Comparison of ENCODE assay signal across 8 cellular contexts in genomic region chr14:90815817-90816662, GRCh38. TPM values are rescaled to one million over a fixed set of nuclear protein-coding genes. Genes with fewer than 3 reads are reported as not detected.
DNase-seq lines count a peak whose midpoint lies in the region; ATAC-seq and TF ChIP-seq lines count a peak whose summit lies in the region.

Gene TTC7B, minus strand, starts transcription at chr14:90816430. Its CDS starts 135 bp downstream, at chr14:90816295.

- DNase-seq in AG04450 (ENCODE audit: low read depth, low spot score) (no peak), T-helper 17 cell (peak; percentile 11 to 37 (median 15)), dermis blood vessel endothelial cell (peak; percentile 58), lower leg skin (ENCODE audit: low spot score in 2 of 2) (no peak), OCI-M2 (lab: John Stamatoyannopoulos, UW; ENCODE audit: unreplicated experiment) (no peak)
- peak; percentile 50 for DNase-seq in stimulated activated naive CD8-positive, alpha-beta T cell treated with anti-CD3 and anti-CD28 coated beads, Interleukin-15, Interleukin-2, amounts not matched to agents 100 U/mL and 50 U/mL, for 24 hours

- no peak within 1 kb of the TSS for H3K27ac ChIP-seq in AG04450 (ENCODE audit: low read depth, low read length)

- WGBS in lower leg skin, 2 donors: 4 to 5% methylated on average over 24 to 31 of the region's 111 CpGs

- no peak for TF ChIP-seq POLR2A in lower leg skin (IDR thresholded peaks at IDR 0.05)

- no peaks in the 10 kb centered on the region for H3K9me3 ChIP-seq in AG04450 (ENCODE audit: control insufficient read depth, insufficient read depth, low read length)
- H3K9me3 ChIP-seq in T-helper 17 cell (ENCODE audit: control insufficient read depth, low read length, poor library complexity, severe bottlenecking): no peaks in the 10 kb centered on the region

- H3K36me3 Mint-ChIP-seq in T-helper 17 cell (ENCODE audit: low read depth): no peaks in the 10 kb centered on the region

- TF ChIP-seq CTCF in AG04450 (IDR thresholded peaks at IDR 0.05; ENCODE audit: low read depth, low read length) (peak; percentile 36), lower leg skin (IDR thresholded peaks at IDR 0.05) (no peak)

- peaks cover 3% of the 10 kb centered on the region for H3K27me3 ChIP-seq in AG04450 (ENCODE audit: control insufficient read depth, insufficient read depth, low read length)

- CTCF ChIA-PET in AG04450 (lab: Charles Lee): interaction anchor here (0.5 to 1.5 kb wide), 14 partner anchors 11 to 515 kb away, joined by 3 to 9 read pairs (median 3); no protein-coding TSS in a partner anchor

- POLR2A ChIA-PET in AG04450 (lab: Yijun Ruan, JAX): interaction anchor here (0.5 kb wide), 1 partner anchor 34 kb away, joined by 4 read pairs; no protein-coding TSS in a partner anchor

- peak; percentile 73 for ATAC-seq in GM18502 (IDR thresholded peaks at IDR 0.05; ENCODE audit: poor library complexity, unreplicated experiment)
- peak; percentile 69 for ATAC-seq in HG03354 (IDR thresholded peaks at IDR 0.05; ENCODE audit: poor library complexity, severe bottlenecking, unreplicated experiment)
- peak; percentile 66 for ATAC-seq in T-helper 17 cell
- peak; percentile 50 for ATAC-seq in stimulated activated naive CD8-positive, alpha-beta T cell treated with anti-CD3 and anti-CD28 coated beads, Interleukin-15, Interleukin-2, amounts not matched to agents 100 U/mL and 50 U/mL, for 24 hours

- H3K4me3 ChIP-seq in AG04450 (ENCODE audit: low read depth, low read length) (peak within 1 kb of the TSS; percentile 75), lower leg skin (ENCODE audit: low read depth, poor library complexity, severe bottlenecking) (peak within 1 kb of the TSS; percentile 40)

- intact Hi-C loops in lower leg skin (cut with DNase I; ENCODE audit: low total_unique reads): no loop called here

- H3K27ac Mint-ChIP-seq in T-helper 17 cell: peak within 1 kb of the TSS; percentile 82

- peak within 1 kb of the TSS; percentile 89 for H3K4me3 Mint-ChIP-seq in T-helper 17 cell

- no peaks in the 10 kb centered on the region for H3K27me3 Mint-ChIP-seq in T-helper 17 cell

- peaks cover 15% of the 10 kb centered on the region for H3K4me1 Mint-ChIP-seq in T-helper 17 cell

RNA-seq across cellular contexts. Expression of gene TTC7B, which starts in this region (rescaled TPM):
- polyA plus RNA-seq in AG04450 (2011; rRNA removed): 36.0 and 37.7 TPM in 2 replicates
- polyA minus RNA-seq in AG04450 (2011; rRNA and poly(A)+ RNA removed): 60.6 and 66.7 TPM in 2 replicates
- total RNA-seq in T-helper 17 cell (10 to 100 TPM in 1 of 2 donors, 1 to 10 TPM in 1; 2.5 to 28.3 TPM), dermis blood vessel endothelial cell (37.1 and 63.3 TPM in 2 replicates), lower leg skin (10 to 100 TPM; 10.3 to 28.7 (median 20.2) TPM)

Comparison
In these comparisons a context has a peak if more than half of its experiments do, and no peak if none do; other contexts are left out.
1. DNase-seq: peak in T-helper 17 cell (3 of 3), dermis blood vessel endothelial cell (single experiment) and stimulated activated naive CD8-positive, alpha-beta T cell treated with anti-CD3 and anti-CD28 coated beads, Interleukin-15, Interleukin-2, amounts not matched to agents 100 U/mL and 50 U/mL, for 24 hours (single experiment); none in AG04450 (single experiment), lower leg skin (0 of 2) and OCI-M2 (single experiment).
2. Peak in every context shown above with its lines, with median percentiles within 50 percentile points of each other: ATAC-seq.